Comparison of ENCODE assay signal across 22 cellular contexts in the genomic region with DNA sequence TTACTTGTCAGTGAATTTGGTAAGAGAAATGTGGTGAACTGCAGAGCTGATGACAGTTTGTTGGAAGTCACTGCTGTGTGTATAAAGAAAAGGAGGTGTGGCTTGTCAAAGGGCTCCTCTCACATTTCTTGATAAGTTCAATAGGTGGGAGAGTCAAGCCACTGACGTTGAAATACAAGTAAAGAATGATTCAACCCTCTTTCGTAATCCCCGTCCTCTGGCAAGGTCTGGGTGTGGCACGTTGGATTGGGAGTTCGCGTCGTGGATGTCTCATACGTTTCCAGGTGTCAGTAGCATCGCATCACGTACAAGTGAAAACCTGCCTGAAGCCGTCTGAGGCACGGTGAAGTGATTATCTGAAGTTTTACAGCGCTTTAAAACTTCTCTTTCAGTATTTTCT.
DNase-seq lines count a peak whose midpoint lies in the region; ATAC-seq and TF ChIP-seq lines count a peak whose summit lies in the region.
"Had no signal": no experiment of that assay in that cellular context is flagged by ENCODE, and none has a peak within 500 bp of the region (broad histone marks: within the 10 kb centered on the region; RNA-seq: fewer than 3 reads in every experiment).

No MANE protein-coding gene starts in this region.

- no peak overlapping the region for H3K27ac Mint-ChIP-seq in CD8-positive, alpha-beta T cell
- H3K27ac Mint-ChIP-seq: activated CD4-positive, alpha-beta memory T cell treated with anti-CD3 and anti-CD28 coated beads for 36 hours; activated naive CD8-positive, alpha-beta T cell treated with anti-CD3 and anti-CD28 coated beads, Interleukin-2, amount 10 ng/mL, durations not matched to agents 7 days and 5 days; CD4-positive, alpha-beta T cell; natural killer cell had no signal

- TF ChIP-seq CTCF in RWPE2 (IDR thresholded peaks at IDR 0.05; ENCODE audit: poor library complexity, severe bottlenecking) (no peak), hepatocyte (IDR thresholded peaks at IDR 0.05; ENCODE audit: poor library complexity) (no peak)
- TF ChIP-seq CTCF in CD8-positive, alpha-beta T cell (IDR thresholded peaks at IDR 0.05) = no peak

- WGBS in hepatocyte (ENCODE audit: low lambda C conversion rate, missing lambda C conversion rate) = 54% methylated on average over 13 of the region's 13 CpGs

- no peaks in the 10 kb centered on the region for H3K9me3 Mint-ChIP-seq in CD8-positive, alpha-beta T cell
- H3K9me3 Mint-ChIP-seq: activated CD4-positive, alpha-beta memory T cell treated with anti-CD3 and anti-CD28 coated beads for 36 hours; activated naive CD8-positive, alpha-beta T cell treated with anti-CD3 and anti-CD28 coated beads, Interleukin-2, amount 10 ng/mL, durations not matched to agents 7 days and 5 days; CD4-positive, alpha-beta T cell; natural killer cell had no signal

- peaks cover 18% of the 10 kb centered on the region for H3K4me1 ChIP-seq in RWPE2 (ENCODE audit: insufficient read depth, poor library complexity, severe bottlenecking)
- no peaks in the 10 kb centered on the region for H3K4me1 ChIP-seq in hepatocyte (ENCODE audit: insufficient read depth)
- H3K4me1 ChIP-seq in CD8-positive, alpha-beta T cell (ENCODE audit: insufficient read depth, low read length) = no peaks in the 10 kb centered on the region
- H3K4me1 ChIP-seq: stomach had no signal

- H3K9me2 ChIP-seq in hepatocyte (replicated peaks; ENCODE audit: insufficient read depth) = no peaks in the 10 kb centered on the region

- no peaks in the 10 kb centered on the region for H3K79me2 ChIP-seq in hepatocyte

- H3K4me2 ChIP-seq in hepatocyte = no peak overlapping the region

- H4K20me1 ChIP-seq in hepatocyte (ENCODE audit: insufficient read depth, poor library complexity, severe bottlenecking) = no peaks in the 10 kb centered on the region

- intact Hi-C loops in left ventricle myocardium superior (cut with micrococcal nuclease) (no loop called here), cardiac septum (cut with DNase I) (no loop called here)
- intact Hi-C loops in CD8-positive, alpha-beta T cell (cut with DNase I, micrococcal nuclease) = no loop called here

- in situ Hi-C loops in KBM-7 (cut with MboI; ENCODE audit: low pct_unique_long_range_greater_than_20kb, low sequenced_read_pairs) = no loop called here

- H3K9me3 ChIP-seq in RWPE2 (ENCODE audit: severe bottlenecking) (no peaks in the 10 kb centered on the region), hepatocyte (ENCODE audit: low read depth) (no peaks in the 10 kb centered on the region)
- H3K9me3 ChIP-seq in CD8-positive, alpha-beta T cell (ENCODE audit: low read length) = no peaks in the 10 kb centered on the region
- H3K9me3 ChIP-seq: gastrocnemius medialis, stomach, vagina had no signal

- H3K4me3 Mint-ChIP-seq in CD8-positive, alpha-beta T cell = no peak overlapping the region
- H3K4me3 Mint-ChIP-seq: activated CD4-positive, alpha-beta memory T cell treated with anti-CD3 and anti-CD28 coated beads for 36 hours; activated naive CD8-positive, alpha-beta T cell treated with anti-CD3 and anti-CD28 coated beads, Interleukin-2, amount 10 ng/mL, durations not matched to agents 7 days and 5 days; CD4-positive, alpha-beta T cell; natural killer cell had no signal

- ATAC-seq in left ventricle myocardium superior (peak; percentile 25), RWPE2 (ENCODE audit: low read depth) (peak; percentile 97)
- ATAC-seq in CD8-positive, alpha-beta T cell = no peak
- ATAC-seq: gastrocnemius medialis, natural killer cell had no signal

- H2AFZ ChIP-seq in hepatocyte = no peak overlapping the region

- no peaks in the 10 kb centered on the region for H3K36me3 Mint-ChIP-seq in CD8-positive, alpha-beta T cell
- H3K36me3 Mint-ChIP-seq: activated CD4-positive, alpha-beta memory T cell treated with anti-CD3 and anti-CD28 coated beads for 36 hours; natural killer cell had no signal

- H3K4me3 ChIP-seq in RWPE2 (ENCODE audit: severe bottlenecking) = no peak overlapping the region
- H3K4me3 ChIP-seq in hepatocyte = no peak overlapping the region
- no peak overlapping the region for H3K4me3 ChIP-seq in CD8-positive, alpha-beta T cell (ENCODE audit: low read depth, low read length)
- H3K4me3 ChIP-seq: gastrocnemius medialis, lung, stomach, vagina had no signal

- DNase-seq in left ventricle myocardium superior (no peak), cardiac septum (ENCODE audit: low spot score) (no peak), RWPE2 (ENCODE audit: low spot score) (peak; percentile 94), hepatocyte (ENCODE audit: low spot score) (peak; percentile 54), ureter (ENCODE audit: low spot score) (peak; percentile 62), KBM-7 (no peak)
- no peak for DNase-seq in stimulated activated CD8-positive, alpha-beta memory T cell treated with anti-CD3 and anti-CD28 coated beads, Interleukin-4, amount 100 ng/mL, for 48 hours
- DNase-seq in CD8-positive, alpha-beta T cell = no peak
- DNase-seq: ACHN; activated CD4-positive, alpha-beta memory T cell treated with anti-CD3 and anti-CD28 coated beads for 36 hours; activated naive CD8-positive, alpha-beta T cell treated with anti-CD3 and anti-CD28 coated beads, Interleukin-2, amount 10 ng/mL, durations not matched to agents 7 days and 5 days; activated T-cell treated with anti-CD3 and anti-CD28 coated beads, Interleukin-2, amount 50 U/mL, for 48 hours; CD4-positive, alpha-beta T cell; DND-41; effector CD8-positive, alpha-beta T cell; gastrocnemius medialis; natural killer cell; NCI-H1436; NCI-H446 treated with DMSO at 0.1 percent for 48 hours; stomach had no signal

- no peaks in the 10 kb centered on the region for H3K4me1 Mint-ChIP-seq in CD8-positive, alpha-beta T cell (ENCODE audit: low read depth)
- H3K4me1 Mint-ChIP-seq: natural killer cell had no signal

- H3K27me3 Mint-ChIP-seq in CD8-positive, alpha-beta T cell (ENCODE audit: low read depth) = peaks cover 3% of the 10 kb centered on the region

- H3K36me3 ChIP-seq in RWPE2 (ENCODE audit: low read depth) = no peaks in the 10 kb centered on the region
- no peaks in the 10 kb centered on the region for H3K36me3 ChIP-seq in hepatocyte (replicated peaks; ENCODE audit: insufficient read depth, low read depth)
- H3K36me3 ChIP-seq in CD8-positive, alpha-beta T cell (ENCODE audit: insufficient read depth, low read length) = no peaks in the 10 kb centered on the region
- H3K36me3 ChIP-seq: stomach, vagina had no signal

- no peaks in the 10 kb centered on the region for H3K27me3 ChIP-seq in RWPE2 (ENCODE audit: insufficient read depth, poor library complexity, severe bottlenecking)
- no peaks in the 10 kb centered on the region for H3K27me3 ChIP-seq in hepatocyte
- no peaks in the 10 kb centered on the region for H3K27me3 ChIP-seq in CD8-positive, alpha-beta T cell (ENCODE audit: insufficient read depth, low read length)
- H3K27me3 ChIP-seq: gastrocnemius medialis, vagina had no signal

- CTCF ChIA-PET in CD8-positive, alpha-beta T cell (lab: Charles Lee) = interaction anchor here (0.6 to 1.0 kb wide), 2 partner anchors 9 to 528 kb away, joined by 3 to 4 read pairs; no protein-coding TSS in a partner anchor

- POLR2A ChIA-PET in CD8-positive, alpha-beta T cell (lab: Charles Lee) = no interaction called here

- H3K27ac ChIP-seq in RWPE2 (ENCODE audit: poor library complexity, severe bottlenecking) = peak overlapping the region; percentile 92
- H3K27ac ChIP-seq in hepatocyte = peak overlapping the region; percentile 61
- no peak overlapping the region for H3K27ac ChIP-seq in CD8-positive, alpha-beta T cell (ENCODE audit: low read depth, low read length)
- H3K27ac ChIP-seq: gastrocnemius medialis, stomach had no signal

Comparison
In these comparisons a context has a peak if more than half of its experiments do, and no peak if none do; other contexts are left out.
1. DNase-seq: peak in RWPE2 (single experiment), hepatocyte (single experiment) and ureter (single experiment); none in left ventricle myocardium superior (single experiment), cardiac septum (single experiment), KBM-7 (single experiment), stimulated activated CD8-positive, alpha-beta memory T cell treated with anti-CD3 and anti-CD28 coated beads, Interleukin-4, amount 100 ng/mL, for 48 hours (single experiment) and CD8-positive, alpha-beta T cell (0 of 7).